Comparison of ENCODE assay signal across 13 cellular contexts in the genomic region with DNA sequence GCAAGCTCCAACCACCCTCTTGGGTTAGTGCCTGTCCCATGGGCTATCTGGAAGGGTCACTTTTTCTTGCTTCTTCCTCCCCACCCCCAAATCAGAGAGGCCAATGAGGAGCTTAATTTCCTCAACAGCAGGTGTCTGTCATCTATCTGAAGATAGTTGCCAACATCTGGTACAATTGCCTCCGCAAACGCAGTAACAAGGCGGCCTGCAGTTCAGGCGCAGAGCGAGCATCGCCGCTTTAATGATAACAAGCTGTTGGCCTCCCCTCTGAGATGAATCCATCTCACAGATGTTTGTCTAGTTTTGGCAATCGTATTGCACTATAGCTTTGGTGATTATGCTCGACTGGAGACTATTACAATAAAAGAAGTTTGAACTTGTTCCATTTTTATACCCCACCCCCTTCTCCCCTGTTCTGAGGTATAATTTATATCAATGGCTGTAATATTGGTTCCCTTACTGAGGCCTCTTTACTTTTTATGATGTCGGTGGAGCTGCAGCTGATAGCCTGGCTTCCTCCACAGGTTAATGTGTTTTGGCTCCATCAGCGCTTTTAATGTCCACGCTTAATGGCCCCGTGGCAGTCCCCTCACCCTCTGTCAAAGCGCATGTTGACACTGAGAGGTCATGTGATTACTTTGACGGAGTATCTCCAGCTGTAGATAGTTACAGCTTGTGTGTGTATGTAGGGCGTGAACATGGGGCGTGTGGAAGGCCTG.
DNase-seq lines count a peak whose midpoint lies in the region; ATAC-seq and TF ChIP-seq lines count a peak whose summit lies in the region.
"Had no signal": no experiment of that assay in that cellular context is flagged by ENCODE, and none has a peak within 500 bp of the region (broad histone marks: within the 10 kb centered on the region; RNA-seq: fewer than 3 reads in every experiment).

No MANE protein-coding gene starts in this region.

- H3K4me3 Mint-ChIP-seq in endodermal cell = no peak overlapping the region
- no peak overlapping the region for H3K4me3 Mint-ChIP-seq in CD8-positive, alpha-beta T cell
- H3K4me3 Mint-ChIP-seq: activated B cell treated with CpG ODN at 0.5 μM for 24 hours; activated T-cell treated with anti-CD3 and anti-CD28 coated beads, Interleukin-2, amount 50 U/mL, for 72 hours had no signal

- intact Hi-C loops in stomach (cut with DNase I; ENCODE audit: low total_unique reads) = no loop called here
- intact Hi-C loops in CD8-positive, alpha-beta T cell (cut with DNase I, micrococcal nuclease) = no loop called here

- no peak for TF ChIP-seq POLR2A in stomach (IDR thresholded peaks at IDR 0.05)

- H3K27me3 ChIP-seq in endodermal cell (ENCODE audit: control insufficient read depth, insufficient read depth, low read length, poor library complexity, severe bottlenecking) = no peaks in the 10 kb centered on the region
- no peaks in the 10 kb centered on the region for H3K27me3 ChIP-seq in stomach
- no peaks in the 10 kb centered on the region for H3K27me3 ChIP-seq in CD8-positive, alpha-beta T cell (ENCODE audit: insufficient read depth, low read length)
- H3K27me3 ChIP-seq: brain microvascular endothelial cell had no signal

- H3K9me3 ChIP-seq in endodermal cell (ENCODE audit: control insufficient read depth, low read length) (no peaks in the 10 kb centered on the region), stomach (no peaks in the 10 kb centered on the region)
- no peaks in the 10 kb centered on the region for H3K9me3 ChIP-seq in CD8-positive, alpha-beta T cell (ENCODE audit: low read length)

- H3K4me3 ChIP-seq in endodermal cell (ENCODE audit: low read length) = no peak overlapping the region
- no peak overlapping the region for H3K4me3 ChIP-seq in stomach
- no peak overlapping the region for H3K4me3 ChIP-seq in CD8-positive, alpha-beta T cell (ENCODE audit: low read depth, low read length)

- peak; percentile 15 for DNase-seq in NCI-H82 (lab: John Stamatoyannopoulos, UW)
- DNase-seq in NCI-H82 treated with DMSO at 0.1 percent for 48 hours (lab: John Stamatoyannopoulos, UW; ENCODE audit: unreplicated experiment) = no peak
- DNase-seq in NCI-H2227 treated with DMSO at 0.1 percent for 48 hours (lab: John Stamatoyannopoulos, UW) = peak; percentile 95
- DNase-seq in endodermal cell = no peak
- DNase-seq in stomach = peak; percentile 36
- no peak for DNase-seq in SIG-M5 treated with dmso at 0.1 percent for 504 hours (lab: John Stamatoyannopoulos, UW; ENCODE audit: unreplicated experiment)
- no peak for DNase-seq in CD8-positive, alpha-beta T cell
- DNase-seq: activated B cell treated with CpG ODN at 0.5 μM for 24 hours; activated T-cell treated with anti-CD3 and anti-CD28 coated beads, Interleukin-2, amount 50 U/mL, for 72 hours; brain microvascular endothelial cell had no signal

- no peak overlapping the region for H3K9ac ChIP-seq in endodermal cell (ENCODE audit: extremely low read depth, low read length, poor library complexity, severe bottlenecking)

- peak overlapping the region; percentile 35 for H3K27ac Mint-ChIP-seq in endodermal cell
- H3K27ac Mint-ChIP-seq in CD8-positive, alpha-beta T cell = no peak overlapping the region
- H3K27ac Mint-ChIP-seq: activated B cell treated with CpG ODN at 0.5 μM for 24 hours; activated T-cell treated with anti-CD3 and anti-CD28 coated beads, Interleukin-2, amount 50 U/mL, for 72 hours had no signal

- CTCF ChIA-PET in CD8-positive, alpha-beta T cell (lab: Charles Lee) = interaction anchor here (0.6 to 1.3 kb wide), 2 partner anchors 21 to 178 kb away, joined by 4 to 6 read pairs; no protein-coding TSS in a partner anchor

- TF ChIP-seq EP300 in stomach (IDR thresholded peaks at IDR 0.05) = no peak

- no peaks in the 10 kb centered on the region for H3K27me3 Mint-ChIP-seq in endodermal cell (ENCODE audit: insufficient read depth)
- H3K27me3 Mint-ChIP-seq in CD8-positive, alpha-beta T cell (ENCODE audit: low read depth) = no peaks in the 10 kb centered on the region
- H3K27me3 Mint-ChIP-seq: activated B cell treated with CpG ODN at 0.5 μM for 24 hours had no signal

- H3K36me3 Mint-ChIP-seq in endodermal cell (ENCODE audit: low read depth) = peaks cover 13% of the 10 kb centered on the region
- H3K36me3 Mint-ChIP-seq in CD8-positive, alpha-beta T cell = peaks cover 23% of the 10 kb centered on the region

- POLR2A ChIA-PET in CD8-positive, alpha-beta T cell (lab: Charles Lee) = no interaction called here

- H3K4me1 ChIP-seq in endodermal cell (ENCODE audit: control insufficient read depth, insufficient read depth, low read length) = peaks cover 2% of the 10 kb centered on the region
- H3K4me1 ChIP-seq in stomach = peaks cover 9 to 29% (median 21%) of the 10 kb centered on the region in 4 donors
- no peaks in the 10 kb centered on the region for H3K4me1 ChIP-seq in CD8-positive, alpha-beta T cell (ENCODE audit: insufficient read depth, low read length)

- H3K9me3 Mint-ChIP-seq in endodermal cell = no peaks in the 10 kb centered on the region
- no peaks in the 10 kb centered on the region for H3K9me3 Mint-ChIP-seq in CD8-positive, alpha-beta T cell
- H3K9me3 Mint-ChIP-seq: activated T-cell treated with anti-CD3 and anti-CD28 coated beads, Interleukin-2, amount 50 U/mL, for 72 hours had no signal

- H3K27ac ChIP-seq in endodermal cell (ENCODE audit: low read depth, low read length) = no peak overlapping the region
- peak overlapping the region in 3 of 5 donors; percentile 14 to 27 (median 20) for H3K27ac ChIP-seq in stomach
- no peak overlapping the region for H3K27ac ChIP-seq in CD8-positive, alpha-beta T cell (ENCODE audit: low read depth, low read length)
- H3K27ac ChIP-seq: brain microvascular endothelial cell, epithelial cell of prostate had no signal

- H3K4me1 Mint-ChIP-seq in endodermal cell = peaks cover 15% of the 10 kb centered on the region
- peaks cover 43% of the 10 kb centered on the region for H3K4me1 Mint-ChIP-seq in CD8-positive, alpha-beta T cell (ENCODE audit: low read depth)

- H3K36me3 ChIP-seq in endodermal cell (ENCODE audit: control insufficient read depth, insufficient read depth, low read length) (no peaks in the 10 kb centered on the region), stomach (peaks cover 0 to 3% (median 0%) of the 10 kb centered on the region in 4 donors)
- no peaks in the 10 kb centered on the region for H3K36me3 ChIP-seq in CD8-positive, alpha-beta T cell (ENCODE audit: insufficient read depth, low read length)
- H3K36me3 ChIP-seq: brain microvascular endothelial cell had no signal

- WGBS in endodermal cell (ENCODE audit: insufficient coverage in 1 of 2, insufficient read length in 1 of 2), 2 experiments = 96 to 98% methylated on average over 14 to 16 of the region's 17 CpGs
- WGBS in stomach, 5 donors = 47 to 66% (median 52%) methylated on average over 17 of the region's 17 CpGs

- no peak for ATAC-seq in GM19351 (IDR thresholded peaks at IDR 0.05; ENCODE audit: unreplicated experiment)
- no peak for ATAC-seq in CD8-positive, alpha-beta T cell
- ATAC-seq: activated T-cell treated with anti-CD3 and anti-CD28 coated beads, Interleukin-2, amount 50 U/mL, for 72 hours; Right ventricle myocardium inferior had no signal

- no peak for TF ChIP-seq CTCF in endodermal cell (conservative IDR thresholded peaks at IDR 0.05)
- TF ChIP-seq CTCF in stomach (IDR thresholded peaks at IDR 0.05) = no peak
- no peak for TF ChIP-seq CTCF in CD8-positive, alpha-beta T cell (IDR thresholded peaks at IDR 0.05)

Comparison
In these comparisons a context has a peak if more than half of its experiments do, and no peak if none do; other contexts are left out.
1. DNase-seq: peak in NCI-H82 (single experiment), NCI-H2227 treated with DMSO at 0.1 percent for 48 hours (single experiment) and stomach (single experiment); none in NCI-H82 treated with DMSO at 0.1 percent for 48 hours (single experiment), endodermal cell (single experiment), SIG-M5 treated with dmso at 0.1 percent for 504 hours (single experiment) and CD8-positive, alpha-beta T cell (0 of 7).
2. H3K27ac ChIP-seq: peak in stomach (3 of 5); none in endodermal cell (single experiment) and CD8-positive, alpha-beta T cell (single experiment).